In the genomic region with DNA sequence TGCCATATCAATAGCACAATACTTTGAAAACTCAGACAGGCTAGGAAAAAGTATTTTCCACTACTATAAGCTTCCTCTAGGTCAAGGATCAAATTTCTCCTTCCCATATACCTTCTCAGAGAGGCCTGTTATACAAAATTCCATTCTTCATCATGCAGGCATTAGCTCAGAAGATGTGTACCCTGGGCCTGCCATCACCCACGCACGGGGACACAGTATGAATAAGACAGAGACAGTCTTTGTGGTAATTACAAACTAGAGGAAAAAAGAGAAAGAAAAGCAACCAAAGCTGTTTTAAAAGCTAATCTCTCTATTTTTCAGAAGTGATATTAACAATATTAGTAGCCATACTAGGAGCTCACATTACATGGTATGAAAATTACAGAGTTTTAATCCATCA, we compare ENCODE assay signal across 21 cellular contexts.
DNase-seq lines count a peak whose midpoint lies in the region; ATAC-seq lines count a peak whose summit lies in the region.
"Had no signal": no experiment of that assay in that cellular context is flagged by ENCODE, and none has a peak within 500 bp of the region (broad histone marks: within the 10 kb centered on the region; RNA-seq: fewer than 3 reads in every experiment).

No MANE protein-coding gene starts in this region.

- peak overlapping the region; percentile 29 for H3K27ac Mint-ChIP-seq in central memory CD8-positive, alpha-beta T cell (ENCODE audit: low read depth)

- H3K36me3 Mint-ChIP-seq in central memory CD8-positive, alpha-beta T cell (ENCODE audit: insufficient read depth) = peaks cover 3% of the 10 kb centered on the region

- peak; percentile 38 to 44 for DNase-seq in activated CD4-positive, alpha-beta T cell treated with anti-CD3 and anti-CD28 coated beads, Interleukin-2, amount 50 U/mL, for 48 hours
- no peak for DNase-seq in activated CD4-positive, alpha-beta T cell treated with anti-CD3 and anti-CD28 coated beads, Interleukin-2, amount 50 U/mL, for 1 hour
- DNase-seq in central memory CD8-positive, alpha-beta T cell (ENCODE audit: low spot score in 2 of 2) = no peak
- DNase-seq in stimulated activated CD8-positive, alpha-beta memory T cell treated with anti-CD3 and anti-CD28 coated beads, Interleukin-2, amount 100 ng/mL, for 48 hours (ENCODE audit: low read depth in 2 of 2) = peak; percentile 11 to 14
- DNase-seq in activated CD4-positive, CD25-positive, alpha-beta regulatory T cell treated with anti-CD3 and anti-CD28 coated beads, Interleukin-2, amount 50 U/mL, for 72 hours = no peak
- DNase-seq in SHP77 treated with DMSO at 0.1 percent for 48 hours (lab: John Stamatoyannopoulos, UW) (no peak), NCI-H2171 (lab: John Stamatoyannopoulos, UW) (no peak)
- DNase-seq: Calu3; effector memory CD4-positive, alpha-beta T cell; H9; Kasumi-1; kidney; lower lobe of right lung; NCI-H1048; NCI-H2029 treated with DMSO at 0.1 percent for 48 hours; nucleus accumbens; retina; SJCRH30 had no signal

- H3K9me3 Mint-ChIP-seq in central memory CD8-positive, alpha-beta T cell = peaks cover 5% of the 10 kb centered on the region

- H3K4me3 Mint-ChIP-seq in central memory CD8-positive, alpha-beta T cell = no peak overlapping the region
- H3K4me3 Mint-ChIP-seq: H9 had no signal

- ATAC-seq in HG02885 (IDR thresholded peaks at IDR 0.05; ENCODE audit: poor library complexity, unreplicated experiment) = peak; percentile 58
- no peak for ATAC-seq in central memory CD8-positive, alpha-beta T cell (replicated peaks; ENCODE audit: extremely low read depth, poor library complexity, severe bottlenecking)
- ATAC-seq: esophagus mucosa, gastroesophageal sphincter, lower lobe of right lung had no signal

- H3K27me3 Mint-ChIP-seq in central memory CD8-positive, alpha-beta T cell = no peaks in the 10 kb centered on the region

- H3K4me1 Mint-ChIP-seq in central memory CD8-positive, alpha-beta T cell = peaks cover 25% of the 10 kb centered on the region

Comparison
In these comparisons a context has a peak if more than half of its experiments do, and no peak if none do; other contexts are left out.
1. DNase-seq: peak in activated CD4-positive, alpha-beta T cell treated with anti-CD3 and anti-CD28 coated beads, Interleukin-2, amount 50 U/mL, for 48 hours (2 of 2) and stimulated activated CD8-positive, alpha-beta memory T cell treated with anti-CD3 and anti-CD28 coated beads, Interleukin-2, amount 100 ng/mL, for 48 hours (2 of 2); none in activated CD4-positive, alpha-beta T cell treated with anti-CD3 and anti-CD28 coated beads, Interleukin-2, amount 50 U/mL, for 1 hour (single experiment), central memory CD8-positive, alpha-beta T cell (0 of 2), activated CD4-positive, CD25-positive, alpha-beta regulatory T cell treated with anti-CD3 and anti-CD28 coated beads, Interleukin-2, amount 50 U/mL, for 72 hours (single experiment), SHP77 treated with DMSO at 0.1 percent for 48 hours (single experiment) and NCI-H2171 (single experiment).